8 cellular contexts compared by ENCODE assay signal in the genomic region with DNA sequence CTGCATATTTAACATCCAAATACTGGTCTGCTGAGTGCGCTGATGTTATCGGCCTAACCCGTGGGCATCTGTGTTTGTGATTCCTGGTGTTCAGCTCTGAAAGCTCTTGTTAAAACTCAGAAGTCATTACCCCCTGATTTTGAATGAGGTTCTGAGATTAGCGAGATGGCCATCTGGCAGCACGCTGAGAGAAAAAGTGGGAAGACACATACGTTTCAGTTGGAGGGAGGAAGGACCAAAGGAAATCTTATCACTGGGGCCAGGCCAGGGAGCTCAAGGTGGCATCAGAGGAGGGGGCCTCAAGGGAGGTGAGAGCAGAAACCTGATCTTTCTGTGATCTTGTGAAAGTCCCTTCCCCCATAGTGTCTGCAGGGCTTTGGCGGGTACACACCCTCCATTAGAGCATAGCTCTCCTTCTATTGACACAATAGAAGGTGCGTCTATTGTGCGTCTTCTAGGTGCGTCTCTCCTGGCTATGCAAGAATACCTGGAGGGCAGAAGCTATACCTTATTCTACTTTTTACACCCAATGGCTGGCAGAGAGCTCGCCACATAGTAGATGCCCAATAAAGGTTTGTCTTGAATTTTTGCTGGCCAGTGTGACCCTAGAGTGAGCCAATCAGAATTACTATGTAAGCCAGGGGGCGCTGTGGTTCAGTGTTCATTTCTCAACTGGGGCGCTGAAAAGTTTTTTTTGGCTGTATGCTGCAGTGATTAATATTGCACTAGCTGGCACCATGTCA.
DNase-seq lines count a peak whose midpoint lies in the region; TF ChIP-seq lines count a peak whose summit lies in the region.

No MANE protein-coding gene starts in this region.

- no peak for TF ChIP-seq POLR2A in Peyer's patch (IDR thresholded peaks at IDR 0.05)

- H2AFZ ChIP-seq in neuronal stem cell (ENCODE audit: low read length), result no peak overlapping the region

- H3K27ac ChIP-seq in Peyer's patch (no peak overlapping the region), iPS DF 6.9 (ENCODE audit: low read length) (no peak overlapping the region), neuronal stem cell (replicated peaks; ENCODE audit: low read length) (no peak overlapping the region)

- H3K4me3 ChIP-seq in Peyer's patch (no peak overlapping the region), iPS DF 6.9 (ENCODE audit: low read length) (no peak overlapping the region), neuronal stem cell (ENCODE audit: low read length in 2 of 2) (no peak overlapping the region)

- no peaks in the 10 kb centered on the region for H3K4me1 ChIP-seq in Peyer's patch
- H3K4me1 ChIP-seq in iPS DF 6.9 (ENCODE audit: control insufficient read depth, insufficient read depth, low read length), result no peaks in the 10 kb centered on the region
- H3K4me1 ChIP-seq in neuronal stem cell (ENCODE audit: control insufficient read depth in 2 of 2, insufficient read depth in 1 of 2, low read depth in 1 of 2, low read length in 2 of 2), result peaks cover 0 to 3% of the 10 kb centered on the region in 2 donors

- no peak overlapping the region for H2BK12ac ChIP-seq in neuronal stem cell (ENCODE audit: low read length)

- H3K27me3 ChIP-seq in Peyer's patch (no peaks in the 10 kb centered on the region), iPS DF 6.9 (ENCODE audit: control insufficient read depth, insufficient read depth, low read length) (no peaks in the 10 kb centered on the region), neuronal stem cell (ENCODE audit: control insufficient read depth in 3 of 3, insufficient read depth in 3 of 3, low read depth in 1 of 3, low read length in 3 of 3) (no peaks in the 10 kb centered on the region)

- H3K36me3 ChIP-seq in Peyer's patch (no peaks in the 10 kb centered on the region), iPS DF 6.9 (ENCODE audit: control insufficient read depth, insufficient read depth, low read length) (no peaks in the 10 kb centered on the region), neuronal stem cell (replicated peaks in 1 of 2; ENCODE audit: control insufficient read depth in 2 of 2, insufficient read depth in 2 of 2, low read length in 2 of 2) (no peaks in the 10 kb centered on the region)

- CTCF ChIA-PET in activated naive CD4-positive, alpha-beta T cell treated with anti-CD3 and anti-CD28 coated beads for 36 hours (lab: Charles Lee), result interaction anchor here (0.6 to 4.5 kb wide), 59 partner anchors 8 to 1626 kb away, joined by 3 to 88 read pairs (median 4); a partner anchor contains a TSS

- no peak overlapping the region for H3K18ac ChIP-seq in neuronal stem cell (ENCODE audit: low read length)

- no peaks in the 10 kb centered on the region for H3K9me3 ChIP-seq in Peyer's patch
- H3K9me3 ChIP-seq in iPS DF 6.9 (ENCODE audit: control insufficient read depth, insufficient read depth, low read length), result no peaks in the 10 kb centered on the region
- H3K9me3 ChIP-seq in neuronal stem cell (replicated peaks in 1 of 2; ENCODE audit: control insufficient read depth in 2 of 2, insufficient read depth in 1 of 2, low read depth in 1 of 2, low read length in 2 of 2), result no peaks in the 10 kb centered on the region

- no CpG with 5 or more reads among the region's 13 CpGs for WGBS in iPS DF 6.9 (ENCODE audit: insufficient coverage, insufficient read length)
- no CpG with 5 or more reads among the region's 13 CpGs for WGBS in neuronal stem cell (ENCODE audit: extremely low coverage in 2 of 2, insufficient read length in 2 of 2, insufficient replicate concordance in 1 of 2), 2 donors

- no peak overlapping the region for H3K9ac ChIP-seq in neuronal stem cell (ENCODE audit: low read depth, low read length, poor library complexity)

- no peaks in the 10 kb centered on the region for H3K36me3 Mint-ChIP-seq in activated naive CD4-positive, alpha-beta T cell treated with anti-CD3 and anti-CD28 coated beads for 36 hours (ENCODE audit: low read depth)

- DNase-seq in DMS53 (lab: John Stamatoyannopoulos, UW) (peak; percentile 19), DMS53 treated with DMSO at 0.1 percent for 48 hours (lab: John Stamatoyannopoulos, UW; ENCODE audit: unreplicated experiment) (no peak), Peyer's patch (peak in 2 of 3 donors; percentile 44 to 77), iPS DF 6.9 (ENCODE audit: low read depth, low spot score) (peak; percentile 43), neuronal stem cell (ENCODE audit: low spot score) (no peak), NCI-H1930 (lab: John Stamatoyannopoulos, UW) (no peak)
- peak; percentile 81 for DNase-seq in activated naive CD4-positive, alpha-beta T cell treated with anti-CD3 and anti-CD28 coated beads for 36 hours
- DNase-seq in stimulated activated CD4-positive, alpha-beta T cell treated with anti-CD3 and anti-CD28 coated beads, TNF-alpha, amount 100 ng/mL, for 24 hours (ENCODE audit: low read depth in 3 of 3), result peak; percentile 25 to 44 (median 27)

- H3K79me1 ChIP-seq in neuronal stem cell (ENCODE audit: low read depth, low read length), result no peaks in the 10 kb centered on the region

- no peak overlapping the region for H4K91ac ChIP-seq in neuronal stem cell (ENCODE audit: low read depth, low read length, poor library complexity)

- TF ChIP-seq CTCF in Peyer's patch (IDR thresholded peaks at IDR 0.05), result peak; percentile 32 to 73 (median 58)

- H3K4me2 ChIP-seq in neuronal stem cell (ENCODE audit: insufficient read depth, low read length, poor library complexity, severe bottlenecking), result no peak overlapping the region

- H3K9me3 Mint-ChIP-seq in activated naive CD4-positive, alpha-beta T cell treated with anti-CD3 and anti-CD28 coated beads for 36 hours, result no peaks in the 10 kb centered on the region

- no peak overlapping the region for H2BK120ac ChIP-seq in neuronal stem cell (ENCODE audit: low read depth, low read length)

- H3K27me3 Mint-ChIP-seq in activated naive CD4-positive, alpha-beta T cell treated with anti-CD3 and anti-CD28 coated beads for 36 hours (ENCODE audit: low read depth), result no peaks in the 10 kb centered on the region

- H3K23ac ChIP-seq in neuronal stem cell (ENCODE audit: low read depth, low read length, poor library complexity), result no peak overlapping the region

- H2BK5ac ChIP-seq in neuronal stem cell (ENCODE audit: low read length), result no peak overlapping the region

- H2BK15ac ChIP-seq in neuronal stem cell (ENCODE audit: low read length), result no peak overlapping the region

- H3K4ac ChIP-seq in neuronal stem cell (ENCODE audit: low read length), result no peak overlapping the region

- no peaks in the 10 kb centered on the region for H3K4me1 Mint-ChIP-seq in activated naive CD4-positive, alpha-beta T cell treated with anti-CD3 and anti-CD28 coated beads for 36 hours (ENCODE audit: low read depth)

- H4K8ac ChIP-seq in neuronal stem cell (ENCODE audit: low read depth, low read length), result no peak overlapping the region

- no peak overlapping the region for H2AK5ac ChIP-seq in neuronal stem cell (ENCODE audit: low read depth, low read length)

- no peak overlapping the region for H3K14ac ChIP-seq in neuronal stem cell (ENCODE audit: low read length)

- H3K27ac Mint-ChIP-seq in activated naive CD4-positive, alpha-beta T cell treated with anti-CD3 and anti-CD28 coated beads for 36 hours, result no peak overlapping the region

- no peak overlapping the region for H3K4me3 Mint-ChIP-seq in activated naive CD4-positive, alpha-beta T cell treated with anti-CD3 and anti-CD28 coated beads for 36 hours

- intact Hi-C loops in activated naive CD4-positive, alpha-beta T cell treated with anti-CD3 and anti-CD28 coated beads for 36 hours (cut with micrococcal nuclease), result loop anchor here (1.0 to 10.0 kb wide), 3 partner anchors 156 to 791 kb away; no protein-coding TSS in a partner anchor

Comparison
In these comparisons a context has a peak if more than half of its experiments do, and no peak if none do; other contexts are left out.
1. DNase-seq: peak in DMS53 (single experiment), Peyer's patch (2 of 3), activated naive CD4-positive, alpha-beta T cell treated with anti-CD3 and anti-CD28 coated beads for 36 hours (single experiment), iPS DF 6.9 (single experiment) and stimulated activated CD4-positive, alpha-beta T cell treated with anti-CD3 and anti-CD28 coated beads, TNF-alpha, amount 100 ng/mL, for 24 hours (3 of 3); none in DMS53 treated with DMSO at 0.1 percent for 48 hours (single experiment), neuronal stem cell (single experiment) and NCI-H1930 (0 of 2).